ENCODE assay signal across 1 cellular context in genomic region chr3:49255112-49255511, GRCh38.
TF ChIP-seq lines count a peak whose summit lies in the region.

No MANE protein-coding gene starts in this region.

TF ChIP-seq in GM12878, 131 proteins besides CTCF, POLR2A, EP300 and RAD21:
- TF ChIP-seq RUNX3 (IDR thresholded peaks at IDR 0.05; ENCODE audit: low read length) (peak; percentile 32; the same call in 1 of the 2 replicates), EGR1 (IDR thresholded peaks at IDR 0.05; ENCODE audit: borderline replicate concordance in 1 of 2, low read depth in 2 of 2, low read length in 2 of 2) (no peak)
